14 cellular contexts compared by ENCODE assay signal in the genomic region with DNA sequence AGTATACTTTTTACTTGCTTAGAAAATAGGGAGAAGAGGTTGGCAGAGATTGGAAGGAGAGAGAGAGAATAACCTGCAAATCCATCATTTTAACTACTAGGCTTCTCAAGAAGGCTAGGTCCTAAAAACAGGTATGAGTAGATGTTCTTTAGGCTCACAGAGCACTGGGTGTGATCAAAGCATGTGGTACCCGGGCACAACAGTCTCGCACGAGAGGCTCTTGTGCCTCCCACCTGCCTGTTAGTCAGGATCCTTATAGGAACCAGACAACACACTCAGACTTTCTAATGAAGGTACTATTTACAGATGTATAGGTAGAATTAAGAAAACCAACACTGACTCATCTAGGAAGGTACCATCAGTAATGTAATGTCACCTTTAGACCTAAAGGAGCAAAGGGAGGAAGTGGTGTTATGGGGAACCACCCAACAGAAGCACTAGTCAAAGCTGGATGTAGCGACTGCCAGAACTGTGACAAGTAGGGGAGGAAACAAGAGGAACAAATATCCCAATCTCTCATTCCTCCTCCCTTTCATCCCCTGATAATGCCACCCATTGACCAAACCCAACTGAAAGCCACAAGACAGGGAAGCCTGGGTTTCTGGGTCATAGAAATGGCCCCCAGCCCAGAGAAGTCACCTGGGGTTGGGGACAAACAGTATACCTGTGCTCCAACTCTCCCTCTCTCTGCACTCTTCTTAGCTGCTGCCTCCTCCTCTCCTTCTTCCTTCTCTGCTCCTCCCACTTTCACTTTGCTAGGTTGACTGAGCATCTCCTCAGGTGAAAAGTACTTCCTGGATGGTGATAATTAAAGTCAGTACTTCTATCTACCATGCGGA. TPM values are rescaled to one million over a fixed set of nuclear protein-coding genes. Genes with fewer than 3 reads are reported as not detected.
DNase-seq lines count a peak whose midpoint lies in the region; ATAC-seq, FAIRE-seq and TF ChIP-seq lines count a peak whose summit lies in the region.
"Had no signal": no experiment of that assay in that cellular context is flagged by ENCODE, and none has a peak within 500 bp of the region (broad histone marks: within the 10 kb centered on the region; RNA-seq: fewer than 3 reads in every experiment).

No MANE protein-coding gene starts in this region.

- no peak overlapping the region for H2AFZ ChIP-seq in OCI-LY3 (ENCODE audit: low read depth, low read length)

- H3K9me3 Mint-ChIP-seq in CD8-positive, alpha-beta memory T cell = no peaks in the 10 kb centered on the region

- FAIRE-seq in bronchial epithelial cell (lab: Jason Lieb, UNC) = no peak
- FAIRE-seq: frontal cortex, kidney had no signal

- H4K20me1 ChIP-seq in OCI-LY3 (ENCODE audit: insufficient read depth, low read length) = no peaks in the 10 kb centered on the region

- H3K4me3 Mint-ChIP-seq in CD8-positive, alpha-beta memory T cell = peak overlapping the region in 1 of 7 donors; percentile 26
- H3K4me3 Mint-ChIP-seq: naive B cell had no signal

- CTCF ChIA-PET in CD8-positive, alpha-beta memory T cell (lab: Charles Lee) = interaction anchor here (0.6 kb wide), 1 partner anchor 357 kb away, joined by 3 read pairs; no protein-coding TSS in a partner anchor

- H3K36me3 ChIP-seq in CD8-positive, alpha-beta memory T cell (ENCODE audit: insufficient read depth, low read length) = no peaks in the 10 kb centered on the region
- H3K36me3 ChIP-seq in OCI-LY3 (replicated peaks; ENCODE audit: low read depth, low read length) (no peaks in the 10 kb centered on the region), bronchial epithelial cell (ENCODE audit: control insufficient read depth, insufficient read depth, low read length) (no peaks in the 10 kb centered on the region)
- H3K36me3 ChIP-seq: vagina had no signal

- H3K4me3 ChIP-seq in CD8-positive, alpha-beta memory T cell (ENCODE audit: low read length) = no peak overlapping the region
- H3K4me3 ChIP-seq in OCI-LY3 (ENCODE audit: low read length) (peak overlapping the region; percentile 40; the same call in 1 of the 2 replicates), bronchial epithelial cell (ENCODE audit: low read depth, low read length) (no peak overlapping the region)
- H3K4me3 ChIP-seq: vagina had no signal

- H3K4me1 ChIP-seq in CD8-positive, alpha-beta memory T cell (ENCODE audit: insufficient read depth, low read length) = peaks cover 15% of the 10 kb centered on the region
- H3K4me1 ChIP-seq in OCI-LY3 (ENCODE audit: low read length) = peaks cover 25% of the 10 kb centered on the region
- H3K4me1 ChIP-seq: vagina had no signal

- H3K36me3 Mint-ChIP-seq in CD8-positive, alpha-beta memory T cell = peaks cover 0 to 3% (median 2%) of the 10 kb centered on the region in 3 donors
- H3K36me3 Mint-ChIP-seq: naive B cell had no signal

- H3K79me2 ChIP-seq in OCI-LY3 (ENCODE audit: low read length) = no peaks in the 10 kb centered on the region

- TF ChIP-seq CTCF in OCI-LY3 (IDR thresholded peaks at IDR 0.05; ENCODE audit: low read depth, low read length) (no peak), bronchial epithelial cell (IDR thresholded peaks at IDR 0.05; ENCODE audit: insufficient read depth, low read length, severe bottlenecking) (no peak)

- H3K4me2 ChIP-seq in OCI-LY3 (ENCODE audit: low read length) = peak overlapping the region; percentile 80

- ATAC-seq in GM21423 (IDR thresholded peaks at IDR 0.05; ENCODE audit: unreplicated experiment) (peak; percentile 78), HG02970 (IDR thresholded peaks at IDR 0.05; ENCODE audit: low FRiP score, unreplicated experiment) (no peak)

- peak overlapping the region in 5 of 8 donors; percentile 7 to 83 (median 45) for H3K27ac Mint-ChIP-seq in CD8-positive, alpha-beta memory T cell
- H3K27ac Mint-ChIP-seq: naive B cell had no signal

- H3K9ac ChIP-seq in OCI-LY3 (ENCODE audit: low read length) = no peak overlapping the region

- DNase-seq in CD8-positive, alpha-beta memory T cell = peak in 2 of 5 donors; percentile 13 to 18
- DNase-seq in bronchial epithelial cell (ENCODE audit: low read depth) = peak; percentile 20
- DNase-seq in NCI-H1417 (lab: John Stamatoyannopoulos, UW) = no peak
- DNase-seq in effector CD8-positive, alpha-beta T cell (lab: John Stamatoyannopoulos, UW) = no peak
- DNase-seq in inferior parietal cortex (ENCODE audit: extremely low spot score) = no peak
- DNase-seq: GDM1, kidney, naive B cell, SHP77 treated with DMSO at 0.1 percent for 48 hours had no signal

- H3K27me3 Mint-ChIP-seq in CD8-positive, alpha-beta memory T cell = peaks cover 9 to 10% of the 10 kb centered on the region in 2 donors

- POLR2A ChIA-PET in CD8-positive, alpha-beta memory T cell (lab: Charles Lee) = no interaction called here

- no peaks in the 10 kb centered on the region for H3K9me3 ChIP-seq in CD8-positive, alpha-beta memory T cell (ENCODE audit: low read length)
- H3K9me3 ChIP-seq in OCI-LY3 (ENCODE audit: insufficient read depth, low read length) = no peaks in the 10 kb centered on the region
- H3K9me3 ChIP-seq: vagina had no signal

- no peaks in the 10 kb centered on the region for H3K27me3 ChIP-seq in CD8-positive, alpha-beta memory T cell (ENCODE audit: insufficient read depth, low read length, poor library complexity, severe bottlenecking)
- H3K27me3 ChIP-seq in OCI-LY3 (ENCODE audit: low read depth, low read length) = no peaks in the 10 kb centered on the region
- H3K27me3 ChIP-seq in bronchial epithelial cell (ENCODE audit: control insufficient read depth, insufficient read depth, low read length) = no peaks in the 10 kb centered on the region
- H3K27me3 ChIP-seq: vagina had no signal

- H3K4me1 Mint-ChIP-seq in CD8-positive, alpha-beta memory T cell = peaks cover 15 to 18% (median 15%) of the 10 kb centered on the region in 3 donors

- no peak overlapping the region for H3K27ac ChIP-seq in CD8-positive, alpha-beta memory T cell (ENCODE audit: low read depth, low read length)
- H3K27ac ChIP-seq in OCI-LY3 (ENCODE audit: low read length) = peak overlapping the region; percentile 48
- H3K27ac ChIP-seq: vagina had no signal

RNA-seq across cellular contexts. Expression of a gene that starts 16.0 kb away (rescaled TPM):
- not detected for total RNA-seq in CD8-positive, alpha-beta memory T cell
- polyA plus RNA-seq in CD8-positive, alpha-beta memory T cell = not detected
- total RNA-seq in bronchial epithelial cell = not detected in 2 replicates
- total RNA-seq: kidney, vagina had no signal

RNA-seq across cellular contexts. Expression of a gene that starts 24.0 kb away (rescaled TPM):
- total RNA-seq in CD8-positive, alpha-beta memory T cell = 10 to 100 TPM; 26.7 to 28.2 TPM
- 29.3 TPM for polyA plus RNA-seq in CD8-positive, alpha-beta memory T cell
- total RNA-seq in bronchial epithelial cell = 7.4 and 9.9 TPM in 2 replicates
